In the genomic region with DNA sequence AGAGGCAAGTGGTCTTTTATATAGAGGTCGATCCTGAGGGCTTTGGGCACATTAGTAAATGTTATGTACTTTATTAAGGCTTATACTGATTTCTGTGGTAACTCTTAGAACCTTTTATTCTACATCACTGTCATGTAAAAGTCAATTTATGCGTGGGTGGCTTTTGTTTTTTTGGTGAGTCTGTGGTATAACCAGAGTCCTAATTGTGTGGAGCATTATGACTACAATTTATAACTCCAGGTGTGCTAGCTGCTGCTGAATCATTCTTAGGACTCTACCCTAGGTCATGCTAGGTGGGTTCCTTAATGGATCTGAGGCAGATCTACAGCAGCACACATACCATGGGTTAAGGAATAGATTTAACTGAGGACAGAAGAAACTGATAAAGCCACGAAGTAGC, we compare ENCODE assay signal across 27 cellular contexts. TPM values are rescaled to one million over a fixed set of nuclear protein-coding genes. Genes with fewer than 3 reads are reported as not detected.
"Had no signal": no experiment of that assay in that cellular context is flagged by ENCODE, and none has a peak within 500 bp of the region (broad histone marks: within the 10 kb centered on the region; RNA-seq: fewer than 3 reads in every experiment).

No MANE protein-coding gene starts in this region.

- H3K4me1 Mint-ChIP-seq: activated B cell treated with CpG ODN at 0.5 μM for 24 hours; activated CD4-positive, alpha-beta T cell treated with anti-CD3 and anti-CD28 coated beads, Interleukin-2, amount 10 ng/mL, durations not matched to agents 7 days and 5 days; activated naive CD4-positive, alpha-beta T cell treated with anti-CD3 and anti-CD28 coated beads, Interleukin-2, amount 10 ng/mL, durations not matched to agents 7 days and 5 days; activated naive CD8-positive, alpha-beta T cell treated with anti-CD3 and anti-CD28 coated beads for 36 hours; T-helper 17 cell had no signal

- H3K27ac Mint-ChIP-seq: activated B cell treated with CpG ODN at 0.5 μM for 24 hours; activated CD4-positive, alpha-beta memory T cell treated with anti-CD3 and anti-CD28 coated beads for 36 hours; activated CD4-positive, alpha-beta T cell treated with anti-CD3 and anti-CD28 coated beads, Interleukin-2, amount 10 ng/mL, durations not matched to agents 7 days and 5 days; activated naive CD4-positive, alpha-beta T cell treated with anti-CD3 and anti-CD28 coated beads, Interleukin-2, amount 10 ng/mL, durations not matched to agents 7 days and 5 days; activated naive CD8-positive, alpha-beta T cell treated with anti-CD3 and anti-CD28 coated beads for 36 hours; activated T-helper 2 cell treated with anti-CD3 and anti-CD28 coated beads, Interferon-gamma antibody, Interleukin-2, Interleukin-4, amounts not matched to agents 10 μg/mL and 5 μg/mL and 100 μg/mL, durations not matched to agents 14 hours and 24 hours and 36 hours; T-helper 17 cell had no signal

- H3K9me3 ChIP-seq: adrenal gland, breast epithelium, colonic mucosa had no signal

- H3K9me3 Mint-ChIP-seq: activated B cell treated with CpG ODN at 0.5 μM for 24 hours; activated CD4-positive, alpha-beta memory T cell treated with anti-CD3 and anti-CD28 coated beads for 36 hours; activated CD4-positive, alpha-beta T cell treated with anti-CD3 and anti-CD28 coated beads, Interleukin-2, amount 10 ng/mL, durations not matched to agents 7 days and 5 days; activated naive CD4-positive, alpha-beta T cell treated with anti-CD3 and anti-CD28 coated beads, Interleukin-2, amount 10 ng/mL, durations not matched to agents 7 days and 5 days; activated T-helper 2 cell treated with anti-CD3 and anti-CD28 coated beads, Interferon-gamma antibody, Interleukin-2, Interleukin-4, amounts not matched to agents 10 μg/mL and 5 μg/mL and 100 μg/mL, durations not matched to agents 14 hours and 24 hours and 36 hours had no signal

- H3K27me3 ChIP-seq: adrenal gland, breast epithelium, colonic mucosa had no signal

- H3K27me3 Mint-ChIP-seq: activated CD4-positive, alpha-beta memory T cell treated with anti-CD3 and anti-CD28 coated beads for 36 hours; activated CD4-positive, alpha-beta T cell treated with anti-CD3 and anti-CD28 coated beads, Interleukin-2, amount 10 ng/mL, durations not matched to agents 7 days and 5 days; activated naive CD4-positive, alpha-beta T cell treated with anti-CD3 and anti-CD28 coated beads, Interleukin-2, amount 10 ng/mL, durations not matched to agents 7 days and 5 days; activated naive CD8-positive, alpha-beta T cell treated with anti-CD3 and anti-CD28 coated beads for 36 hours; T-helper 17 cell had no signal

- H3K36me3 Mint-ChIP-seq: activated CD4-positive, alpha-beta memory T cell treated with anti-CD3 and anti-CD28 coated beads for 36 hours; activated naive CD4-positive, alpha-beta T cell treated with anti-CD3 and anti-CD28 coated beads, Interleukin-2, amount 10 ng/mL, durations not matched to agents 7 days and 5 days; activated naive CD8-positive, alpha-beta T cell treated with anti-CD3 and anti-CD28 coated beads for 36 hours had no signal

- DNase-seq: activated B cell treated with CpG ODN at 0.5 μM for 24 hours; activated CD4-positive, alpha-beta memory T cell treated with anti-CD3 and anti-CD28 coated beads for 36 hours; activated CD4-positive, alpha-beta T cell treated with anti-CD3 and anti-CD28 coated beads, Interleukin-2, amount 10 ng/mL, durations not matched to agents 7 days and 5 days; activated CD8-positive, alpha-beta memory T cell treated with anti-CD3 and anti-CD28 coated beads for 24 hours; activated gamma-delta T cell treated with Interleukin-2 at 50 U/mL for 16 hours; activated naive CD4-positive, alpha-beta T cell treated with anti-CD3 and anti-CD28 coated beads, Interleukin-2, amount 10 ng/mL, durations not matched to agents 7 days and 5 days; activated naive CD8-positive, alpha-beta T cell treated with anti-CD3 and anti-CD28 coated beads for 36 hours; activated T-cell treated with anti-CD3 and anti-CD28 coated beads, Interleukin-2, amount 50 U/mL, for 48 hours; adrenal gland; anterior cingulate cortex; caudate nucleus; colonic mucosa; NCI-H1105 treated with DMSO at 0.1 percent for 48 hours; NCI-H1436 treated with DMSO at 0.1 percent for 48 hours; NCI-H187; NCI-H2081; NCI-H2227 treated with DMSO at 0.1 percent for 48 hours; NCI-H446 treated with DMSO at 0.1 percent for 48 hours; NCI-H524 treated with DMSO at 0.1 percent for 48 hours; NCI-H748 treated with DMSO at 0.1 percent for 48 hours; PC-3; SHP77 treated with DMSO at 0.1 percent for 48 hours; T-helper 17 cell; T1000 had no signal

- H3K36me3 ChIP-seq: adrenal gland, breast epithelium, colonic mucosa had no signal

- H3K4me3 Mint-ChIP-seq: activated B cell treated with CpG ODN at 0.5 μM for 24 hours; activated CD4-positive, alpha-beta memory T cell treated with anti-CD3 and anti-CD28 coated beads for 36 hours; activated CD4-positive, alpha-beta T cell treated with anti-CD3 and anti-CD28 coated beads, Interleukin-2, amount 10 ng/mL, durations not matched to agents 7 days and 5 days; activated naive CD4-positive, alpha-beta T cell treated with anti-CD3 and anti-CD28 coated beads, Interleukin-2, amount 10 ng/mL, durations not matched to agents 7 days and 5 days; activated naive CD8-positive, alpha-beta T cell treated with anti-CD3 and anti-CD28 coated beads for 36 hours; T-helper 17 cell had no signal

- H3K4me3 ChIP-seq: adrenal gland, breast epithelium, colonic mucosa had no signal

- ATAC-seq: PC-3, T-helper 17 cell had no signal

- H3K27ac ChIP-seq: adrenal gland, breast epithelium, colonic mucosa had no signal

- FAIRE-seq: TTC549 had no signal

- H3K4me1 ChIP-seq: adrenal gland, breast epithelium, colonic mucosa had no signal

RNA-seq across cellular contexts. Expression of gene KCNN2, which starts 33.9 kb away (rescaled TPM):
- total RNA-seq: activated B cell treated with CpG ODN at 0.5 μM for 24 hours; activated CD4-positive, alpha-beta memory T cell treated with anti-CD3 and anti-CD28 coated beads for 36 hours; activated CD4-positive, alpha-beta T cell treated with anti-CD3 and anti-CD28 coated beads, Interleukin-2, amount 10 ng/mL, durations not matched to agents 7 days and 5 days; activated naive CD8-positive, alpha-beta T cell treated with anti-CD3 and anti-CD28 coated beads for 36 hours; activated T-helper 2 cell treated with anti-CD3 and anti-CD28 coated beads, Interferon-gamma antibody, Interleukin-2, Interleukin-4, amounts not matched to agents 10 μg/mL and 5 μg/mL and 100 μg/mL, durations not matched to agents 14 hours and 24 hours and 36 hours; T-helper 17 cell had no signal
